Comparison of ENCODE assay signal across 11 cellular contexts in genomic region chr2:240960309-240960962, GRCh38. TPM values are rescaled to one million over a fixed set of nuclear protein-coding genes. Genes with fewer than 3 reads are reported as not detected.
DNase-seq lines count a peak whose midpoint lies in the region; ATAC-seq and TF ChIP-seq lines count a peak whose summit lies in the region.
"Had no signal": no experiment of that assay in that cellular context is flagged by ENCODE, and none has a peak within 500 bp of the region (broad histone marks: within the 10 kb centered on the region; RNA-seq: fewer than 3 reads in every experiment).

No MANE protein-coding gene starts in this region.

- H3K27ac ChIP-seq in CD4-positive, alpha-beta T cell (ENCODE audit: low read depth, low read length) = no peak overlapping the region
- H3K27ac ChIP-seq in gastrocnemius medialis = no peak overlapping the region
- H3K27ac ChIP-seq: SK-N-MC had no signal

- ATAC-seq in HG02870 (IDR thresholded peaks at IDR 0.05; ENCODE audit: unreplicated experiment) (no peak), HG03095 (IDR thresholded peaks at IDR 0.05; ENCODE audit: unreplicated experiment) (no peak), gastrocnemius medialis (no peak)
- no peak for ATAC-seq in CD4-positive, alpha-beta T cell (ENCODE audit: poor library complexity)

- H3K27me3 ChIP-seq in NT2/D1 (ENCODE audit: insufficient read depth, insufficient read length) = peaks cover 3% of the 10 kb centered on the region
- H3K27me3 ChIP-seq in CD4-positive, alpha-beta T cell (ENCODE audit: control insufficient read depth, insufficient read depth, low read length) = no peaks in the 10 kb centered on the region
- no peaks in the 10 kb centered on the region for H3K27me3 ChIP-seq in gastrocnemius medialis

- H3K9me3 Mint-ChIP-seq in nephron = no peaks in the 10 kb centered on the region
- no peaks in the 10 kb centered on the region for H3K9me3 Mint-ChIP-seq in CD4-positive, alpha-beta T cell
- H3K9me3 Mint-ChIP-seq: activated naive CD8-positive, alpha-beta T cell treated with anti-CD3 and anti-CD28 coated beads, Interleukin-2, amount 10 ng/mL, durations not matched to agents 7 days and 5 days had no signal

- peak overlapping the region; percentile 24 for H3K9ac ChIP-seq in NT2/D1 (ENCODE audit: insufficient read length, low read depth)

- peaks cover 16% of the 10 kb centered on the region for H3K4me1 Mint-ChIP-seq in nephron
- no peaks in the 10 kb centered on the region for H3K4me1 Mint-ChIP-seq in CD4-positive, alpha-beta T cell (ENCODE audit: low read depth)
- H3K4me1 Mint-ChIP-seq: activated naive CD8-positive, alpha-beta T cell treated with anti-CD3 and anti-CD28 coated beads, Interleukin-2, amount 10 ng/mL, durations not matched to agents 7 days and 5 days had no signal

- peaks cover 5% of the 10 kb centered on the region for H3K27me3 Mint-ChIP-seq in nephron (ENCODE audit: low read depth)
- no peaks in the 10 kb centered on the region for H3K27me3 Mint-ChIP-seq in CD4-positive, alpha-beta T cell

- DNase-seq in CD1c-positive myeloid dendritic cell (ENCODE audit: extremely low spot score) = peak; percentile 38
- DNase-seq in NT2/D1 (ENCODE audit: low read depth, low spot score) = no peak
- peak; percentile 62 for DNase-seq in fibroblast of peridontal ligament (ENCODE audit: extremely low read depth)
- DNase-seq in CD4-positive, alpha-beta T cell = no peak
- no peak for DNase-seq in gastrocnemius medialis
- DNase-seq: activated naive CD8-positive, alpha-beta T cell treated with anti-CD3 and anti-CD28 coated beads, Interleukin-2, amount 10 ng/mL, durations not matched to agents 7 days and 5 days; midbrain had no signal

- H3K4me3 ChIP-seq in NT2/D1 (ENCODE audit: insufficient read length, low read depth) (no peak overlapping the region), gastrocnemius medialis (no peak overlapping the region)
- H3K4me3 ChIP-seq: SK-N-MC had no signal

- H3K36me3 Mint-ChIP-seq in nephron (ENCODE audit: low read depth) = no peaks in the 10 kb centered on the region
- H3K36me3 Mint-ChIP-seq in CD4-positive, alpha-beta T cell (ENCODE audit: low read depth) = no peaks in the 10 kb centered on the region
- H3K36me3 Mint-ChIP-seq: activated naive CD8-positive, alpha-beta T cell treated with anti-CD3 and anti-CD28 coated beads, Interleukin-2, amount 10 ng/mL, durations not matched to agents 7 days and 5 days had no signal

- H3K9me3 ChIP-seq in NT2/D1 (ENCODE audit: insufficient read depth, low read length) (no peaks in the 10 kb centered on the region), gastrocnemius medialis (no peaks in the 10 kb centered on the region)
- no peaks in the 10 kb centered on the region for H3K9me3 ChIP-seq in CD4-positive, alpha-beta T cell (ENCODE audit: control insufficient read depth, low read length)

- CTCF ChIA-PET in CD4-positive, alpha-beta T cell (lab: Charles Lee) = no interaction called here

- peak overlapping the region; percentile 31 to 56 (median 55) for H3K4me3 Mint-ChIP-seq in nephron
- no peak overlapping the region for H3K4me3 Mint-ChIP-seq in CD4-positive, alpha-beta T cell
- H3K4me3 Mint-ChIP-seq: activated naive CD8-positive, alpha-beta T cell treated with anti-CD3 and anti-CD28 coated beads, Interleukin-2, amount 10 ng/mL, durations not matched to agents 7 days and 5 days had no signal

- TF ChIP-seq CTCF in nephron (IDR thresholded peaks at IDR 0.05; ENCODE audit: unreplicated experiment in 3 of 3) = no peak
- TF ChIP-seq CTCF in CD4-positive, alpha-beta T cell (IDR thresholded peaks at IDR 0.05) = no peak
- TF ChIP-seq CTCF in gastrocnemius medialis (IDR thresholded peaks at IDR 0.05 in 4 of 5, conservative IDR thresholded peaks at IDR 0.05 in 1 of 5) = no peak

- H3K4me1 ChIP-seq in NT2/D1 (ENCODE audit: insufficient read depth, insufficient read length) (peaks cover 49% of the 10 kb centered on the region), gastrocnemius medialis (no peaks in the 10 kb centered on the region)

- POLR2A ChIA-PET in CD4-positive, alpha-beta T cell (lab: Charles Lee) = no interaction called here

- intact Hi-C loops in CD4-positive, alpha-beta T cell (cut with DNase I, micrococcal nuclease) = no loop called here
- intact Hi-C loops in gastrocnemius medialis (cut with DNase I; ENCODE audit: low total_unique reads) = no loop called here

- no peak overlapping the region for H3K27ac Mint-ChIP-seq in nephron
- no peak overlapping the region for H3K27ac Mint-ChIP-seq in CD4-positive, alpha-beta T cell
- H3K27ac Mint-ChIP-seq: activated naive CD8-positive, alpha-beta T cell treated with anti-CD3 and anti-CD28 coated beads, Interleukin-2, amount 10 ng/mL, durations not matched to agents 7 days and 5 days had no signal

- H3K36me3 ChIP-seq in NT2/D1 (ENCODE audit: insufficient read depth, insufficient read length, low read length) (no peaks in the 10 kb centered on the region), gastrocnemius medialis (no peaks in the 10 kb centered on the region)

- in situ Hi-C loops in gastrocnemius medialis (cut with MboI; ENCODE audit: low sequenced_read_pairs in 4 of 4) = no loop called here

- TF ChIP-seq POLR2A in gastrocnemius medialis (IDR thresholded peaks at IDR 0.05) = no peak

RNA-seq across cellular contexts. Expression of gene SNED1, which starts 38.0 kb away (rescaled TPM):
- 10 to 100 TPM; 42.0 to 42.7 TPM for total RNA-seq in CD4-positive, alpha-beta T cell
- total RNA-seq in gastrocnemius medialis = 10 to 100 TPM; 16.4 to 56.2 (median 43.5) TPM

RNA-seq across cellular contexts. Expression of gene CROCC2, which starts 54.3 kb away (rescaled TPM):
- total RNA-seq in CD4-positive, alpha-beta T cell = not detected
- under 1 TPM in 1 of 4 donors, not detected in 3; 0.07 TPM for total RNA-seq in gastrocnemius medialis
- total RNA-seq: activated naive CD8-positive, alpha-beta T cell treated with anti-CD3 and anti-CD28 coated beads, Interleukin-2, amount 10 ng/mL, durations not matched to agents 7 days and 5 days had no signal

Comparison
In these comparisons a context has a peak if more than half of its experiments do, and no peak if none do; other contexts are left out.
1. DNase-seq: peak in CD1c-positive myeloid dendritic cell (single experiment) and fibroblast of peridontal ligament (single experiment); none in NT2/D1 (single experiment), CD4-positive, alpha-beta T cell (0 of 10) and gastrocnemius medialis (0 of 2).